1 cellular context compared by ENCODE assay signal in the genomic region with DNA sequence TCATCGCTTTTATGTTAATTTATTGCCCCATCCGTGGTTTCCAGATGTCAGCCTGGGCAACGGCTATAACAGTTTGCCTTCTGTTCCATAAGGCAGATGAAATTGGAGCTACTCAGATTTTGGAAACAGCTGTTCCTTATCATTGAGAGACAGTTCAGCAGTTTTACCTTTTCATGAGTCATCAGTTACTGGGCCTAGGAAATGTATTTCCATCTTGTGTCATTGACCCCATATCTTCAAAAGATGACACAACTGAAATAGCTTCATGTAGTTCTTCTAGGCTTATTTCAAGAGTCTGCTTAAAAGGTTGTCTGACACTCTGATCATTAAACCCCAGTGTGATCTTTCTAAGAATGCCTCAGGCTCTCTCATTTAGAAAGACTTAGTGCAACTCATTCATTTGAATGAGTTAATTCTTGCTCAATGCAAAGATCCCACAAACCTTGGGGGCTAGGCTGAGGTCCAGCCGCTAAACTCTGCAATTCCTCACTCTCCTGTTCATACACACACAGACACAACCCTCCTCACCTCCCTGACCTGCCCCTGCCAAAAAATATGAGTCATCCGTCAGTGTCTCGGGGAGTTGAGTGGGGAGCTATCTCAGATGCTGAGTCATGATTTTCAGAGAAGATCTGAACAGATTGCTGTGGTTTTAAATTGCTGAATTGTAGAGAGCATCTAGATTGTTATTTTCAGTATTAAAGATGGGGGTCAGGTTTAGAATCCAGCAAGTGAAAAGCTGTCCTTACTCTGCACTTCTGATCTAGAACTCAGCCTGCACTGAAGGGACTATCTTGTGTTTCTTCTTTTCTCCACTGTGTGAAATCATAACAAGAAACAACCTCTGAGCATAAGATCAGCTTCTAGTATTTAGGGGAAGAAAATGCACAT.
TF ChIP-seq lines count a peak whose summit lies in the region.

No MANE protein-coding gene starts in this region.

TF ChIP-seq in SK-N-SH, 30 proteins besides CTCF, POLR2A, EP300 and RAD21 (continued from another document):
- TF ChIP-seq PBX3 (IDR thresholded peaks at IDR 0.05), result peak; percentile 97
- peak; percentile 82 for TF ChIP-seq TCF12 (IDR thresholded peaks at IDR 0.05)
- TF ChIP-seq TEAD4 (IDR thresholded peaks at IDR 0.05; ENCODE audit: borderline replicate concordance, insufficient read depth), result peak; percentile 78
- TF ChIP-seq RFX5 (IDR thresholded peaks at IDR 0.05; ENCODE audit: low read length), result no peak
- TF ChIP-seq, protein P1, sequence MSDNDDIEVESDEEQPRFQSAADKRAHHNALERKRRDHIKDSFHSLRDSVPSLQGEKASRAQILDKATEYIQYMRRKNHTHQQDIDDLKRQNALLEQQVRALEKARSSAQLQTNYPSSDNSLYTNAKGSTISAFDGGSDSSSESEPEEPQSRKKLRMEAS (IDR thresholded peaks at IDR 0.05; ENCODE audit: low read depth), result 0 out of 2 replicates have a peak, but pooled peaks have one; percentile 37
- peak; percentile 97 for TF ChIP-seq FOSL2 (IDR thresholded peaks at IDR 0.05; ENCODE audit: borderline replicate concordance, low read depth)
- TF ChIP-seq, protein P2, sequence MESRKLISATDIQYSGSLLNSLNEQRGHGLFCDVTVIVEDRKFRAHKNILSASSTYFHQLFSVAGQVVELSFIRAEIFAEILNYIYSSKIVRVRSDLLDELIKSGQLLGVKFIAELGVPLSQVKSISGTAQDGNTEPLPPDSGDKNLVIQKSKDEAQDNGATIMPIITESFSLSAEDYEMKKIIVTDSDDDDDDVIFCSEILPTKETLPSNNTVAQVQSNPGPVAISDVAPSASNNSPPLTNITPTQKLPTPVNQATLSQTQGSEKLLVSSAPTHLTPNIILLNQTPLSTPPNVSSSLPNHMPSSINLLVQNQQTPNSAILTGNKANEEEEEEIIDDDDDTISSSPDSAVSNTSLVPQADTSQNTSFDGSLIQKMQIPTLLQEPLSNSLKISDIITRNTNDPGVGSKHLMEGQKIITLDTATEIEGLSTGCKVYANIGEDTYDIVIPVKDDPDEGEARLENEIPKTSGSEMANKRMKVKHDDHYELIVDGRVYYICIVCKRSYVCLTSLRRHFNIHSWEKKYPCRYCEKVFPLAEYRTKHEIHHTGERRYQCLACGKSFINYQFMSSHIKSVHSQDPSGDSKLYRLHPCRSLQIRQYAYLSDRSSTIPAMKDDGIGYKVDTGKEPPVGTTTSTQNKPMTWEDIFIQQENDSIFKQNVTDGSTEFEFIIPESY (IDR thresholded peaks at IDR 0.05; ENCODE audit: borderline replicate concordance, low read depth), result no peak
- no peak for TF ChIP-seq USF2 (IDR thresholded peaks at IDR 0.05; ENCODE audit: borderline replicate concordance, low read depth, low read length)
- TF ChIP-seq, protein P3, sequence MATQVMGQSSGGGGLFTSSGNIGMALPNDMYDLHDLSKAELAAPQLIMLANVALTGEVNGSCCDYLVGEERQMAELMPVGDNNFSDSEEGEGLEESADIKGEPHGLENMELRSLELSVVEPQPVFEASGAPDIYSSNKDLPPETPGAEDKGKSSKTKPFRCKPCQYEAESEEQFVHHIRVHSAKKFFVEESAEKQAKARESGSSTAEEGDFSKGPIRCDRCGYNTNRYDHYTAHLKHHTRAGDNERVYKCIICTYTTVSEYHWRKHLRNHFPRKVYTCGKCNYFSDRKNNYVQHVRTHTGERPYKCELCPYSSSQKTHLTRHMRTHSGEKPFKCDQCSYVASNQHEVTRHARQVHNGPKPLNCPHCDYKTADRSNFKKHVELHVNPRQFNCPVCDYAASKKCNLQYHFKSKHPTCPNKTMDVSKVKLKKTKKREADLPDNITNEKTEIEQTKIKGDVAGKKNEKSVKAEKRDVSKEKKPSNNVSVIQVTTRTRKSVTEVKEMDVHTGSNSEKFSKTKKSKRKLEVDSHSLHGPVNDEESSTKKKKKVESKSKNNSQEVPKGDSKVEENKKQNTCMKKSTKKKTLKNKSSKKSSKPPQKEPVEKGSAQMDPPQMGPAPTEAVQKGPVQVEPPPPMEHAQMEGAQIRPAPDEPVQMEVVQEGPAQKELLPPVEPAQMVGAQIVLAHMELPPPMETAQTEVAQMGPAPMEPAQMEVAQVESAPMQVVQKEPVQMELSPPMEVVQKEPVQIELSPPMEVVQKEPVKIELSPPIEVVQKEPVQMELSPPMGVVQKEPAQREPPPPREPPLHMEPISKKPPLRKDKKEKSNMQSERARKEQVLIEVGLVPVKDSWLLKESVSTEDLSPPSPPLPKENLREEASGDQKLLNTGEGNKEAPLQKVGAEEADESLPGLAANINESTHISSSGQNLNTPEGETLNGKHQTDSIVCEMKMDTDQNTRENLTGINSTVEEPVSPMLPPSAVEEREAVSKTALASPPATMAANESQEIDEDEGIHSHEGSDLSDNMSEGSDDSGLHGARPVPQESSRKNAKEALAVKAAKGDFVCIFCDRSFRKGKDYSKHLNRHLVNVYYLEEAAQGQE (IDR thresholded peaks at IDR 0.05; ENCODE audit: low read depth, low read length), result peak; percentile 48; the same call in 1 of the 2 replicates
- peak; percentile 63; the same call in 1 of the 2 replicates for TF ChIP-seq SIN3A (IDR thresholded peaks at IDR 0.05; ENCODE audit: borderline replicate concordance, low read depth, low read length)
- no peak for TF ChIP-seq YY1 (IDR thresholded peaks at IDR 0.05; ENCODE audit: low read depth)
- peak; percentile 71 for TF ChIP-seq RXRA (IDR thresholded peaks at IDR 0.05; ENCODE audit: borderline replicate concordance, low read depth)
- TF ChIP-seq FOXJ3 (CRISPR knock-in tag; IDR thresholded peaks at IDR 0.05), result no peak
- no peak for TF ChIP-seq USF1 (IDR thresholded peaks at IDR 0.05; ENCODE audit: borderline replicate concordance, low read depth)
- TF ChIP-seq SMC3 (IDR thresholded peaks at IDR 0.05; ENCODE audit: low read depth, low read length), result no peak
- no peak for TF ChIP-seq NRF1 (IDR thresholded peaks at IDR 0.05; ENCODE audit: low read depth, low read length)
- peak; percentile 99 for TF ChIP-seq JUND (IDR thresholded peaks at IDR 0.05)
TF ChIP-seq in SK-N-SH: peak in this region for 11.
